In genomic region chr11:35045219-35045819, GRCh38 we compare ENCODE assay signal across 1 cellular context.
TF ChIP-seq lines count a peak whose summit lies in the region.

No MANE protein-coding gene starts in this region.

TF ChIP-seq in HepG2, 621 proteins besides CTCF, POLR2A, EP300 and RAD21 (continued from another document):
- TF ChIP-seq, protein P1, sequence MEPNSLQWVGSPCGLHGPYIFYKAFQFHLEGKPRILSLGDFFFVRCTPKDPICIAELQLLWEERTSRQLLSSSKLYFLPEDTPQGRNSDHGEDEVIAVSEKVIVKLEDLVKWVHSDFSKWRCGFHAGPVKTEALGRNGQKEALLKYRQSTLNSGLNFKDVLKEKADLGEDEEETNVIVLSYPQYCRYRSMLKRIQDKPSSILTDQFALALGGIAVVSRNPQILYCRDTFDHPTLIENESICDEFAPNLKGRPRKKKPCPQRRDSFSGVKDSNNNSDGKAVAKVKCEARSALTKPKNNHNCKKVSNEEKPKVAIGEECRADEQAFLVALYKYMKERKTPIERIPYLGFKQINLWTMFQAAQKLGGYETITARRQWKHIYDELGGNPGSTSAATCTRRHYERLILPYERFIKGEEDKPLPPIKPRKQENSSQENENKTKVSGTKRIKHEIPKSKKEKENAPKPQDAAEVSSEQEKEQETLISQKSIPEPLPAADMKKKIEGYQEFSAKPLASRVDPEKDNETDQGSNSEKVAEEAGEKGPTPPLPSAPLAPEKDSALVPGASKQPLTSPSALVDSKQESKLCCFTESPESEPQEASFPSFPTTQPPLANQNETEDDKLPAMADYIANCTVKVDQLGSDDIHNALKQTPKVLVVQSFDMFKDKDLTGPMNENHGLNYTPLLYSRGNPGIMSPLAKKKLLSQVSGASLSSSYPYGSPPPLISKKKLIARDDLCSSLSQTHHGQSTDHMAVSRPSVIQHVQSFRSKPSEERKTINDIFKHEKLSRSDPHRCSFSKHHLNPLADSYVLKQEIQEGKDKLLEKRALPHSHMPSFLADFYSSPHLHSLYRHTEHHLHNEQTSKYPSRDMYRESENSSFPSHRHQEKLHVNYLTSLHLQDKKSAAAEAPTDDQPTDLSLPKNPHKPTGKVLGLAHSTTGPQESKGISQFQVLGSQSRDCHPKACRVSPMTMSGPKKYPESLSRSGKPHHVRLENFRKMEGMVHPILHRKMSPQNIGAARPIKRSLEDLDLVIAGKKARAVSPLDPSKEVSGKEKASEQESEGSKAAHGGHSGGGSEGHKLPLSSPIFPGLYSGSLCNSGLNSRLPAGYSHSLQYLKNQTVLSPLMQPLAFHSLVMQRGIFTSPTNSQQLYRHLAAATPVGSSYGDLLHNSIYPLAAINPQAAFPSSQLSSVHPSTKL (CRISPR knock-in tag; IDR thresholded peaks at IDR 0.05) = 0 out of 2 replicates have a peak, but pooled peaks have one; percentile 28
- TF ChIP-seq, protein P2, sequence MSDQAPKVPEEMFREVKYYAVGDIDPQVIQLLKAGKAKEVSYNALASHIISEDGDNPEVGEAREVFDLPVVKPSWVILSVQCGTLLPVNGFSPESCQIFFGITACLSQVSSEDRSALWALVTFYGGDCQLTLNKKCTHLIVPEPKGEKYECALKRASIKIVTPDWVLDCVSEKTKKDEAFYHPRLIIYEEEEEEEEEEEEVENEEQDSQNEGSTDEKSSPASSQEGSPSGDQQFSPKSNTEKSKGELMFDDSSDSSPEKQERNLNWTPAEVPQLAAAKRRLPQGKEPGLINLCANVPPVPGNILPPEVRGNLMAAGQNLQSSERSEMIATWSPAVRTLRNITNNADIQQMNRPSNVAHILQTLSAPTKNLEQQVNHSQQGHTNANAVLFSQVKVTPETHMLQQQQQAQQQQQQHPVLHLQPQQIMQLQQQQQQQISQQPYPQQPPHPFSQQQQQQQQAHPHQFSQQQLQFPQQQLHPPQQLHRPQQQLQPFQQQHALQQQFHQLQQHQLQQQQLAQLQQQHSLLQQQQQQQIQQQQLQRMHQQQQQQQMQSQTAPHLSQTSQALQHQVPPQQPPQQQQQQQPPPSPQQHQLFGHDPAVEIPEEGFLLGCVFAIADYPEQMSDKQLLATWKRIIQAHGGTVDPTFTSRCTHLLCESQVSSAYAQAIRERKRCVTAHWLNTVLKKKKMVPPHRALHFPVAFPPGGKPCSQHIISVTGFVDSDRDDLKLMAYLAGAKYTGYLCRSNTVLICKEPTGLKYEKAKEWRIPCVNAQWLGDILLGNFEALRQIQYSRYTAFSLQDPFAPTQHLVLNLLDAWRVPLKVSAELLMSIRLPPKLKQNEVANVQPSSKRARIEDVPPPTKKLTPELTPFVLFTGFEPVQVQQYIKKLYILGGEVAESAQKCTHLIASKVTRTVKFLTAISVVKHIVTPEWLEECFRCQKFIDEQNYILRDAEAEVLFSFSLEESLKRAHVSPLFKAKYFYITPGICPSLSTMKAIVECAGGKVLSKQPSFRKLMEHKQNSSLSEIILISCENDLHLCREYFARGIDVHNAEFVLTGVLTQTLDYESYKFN (CRISPR knock-in tag; conservative IDR thresholded peaks at IDR 0.05) = peak; percentile 35; the same call in 1 of the 2 replicates
- no peak for TF ChIP-seq ZHX2 (IDR thresholded peaks at IDR 0.05; ENCODE audit: low read depth)
- TF ChIP-seq ZHX2 (CRISPR knock-in tag; IDR thresholded peaks at IDR 0.05; ENCODE audit: borderline replicate concordance) = no peak
- TF ChIP-seq ZNF614 (CRISPR knock-in tag; IDR thresholded peaks at IDR 0.05; ENCODE audit: borderline replicate concordance) = peak; percentile 75; the same call in 1 of the 2 replicates
- TF ChIP-seq, protein P3, sequence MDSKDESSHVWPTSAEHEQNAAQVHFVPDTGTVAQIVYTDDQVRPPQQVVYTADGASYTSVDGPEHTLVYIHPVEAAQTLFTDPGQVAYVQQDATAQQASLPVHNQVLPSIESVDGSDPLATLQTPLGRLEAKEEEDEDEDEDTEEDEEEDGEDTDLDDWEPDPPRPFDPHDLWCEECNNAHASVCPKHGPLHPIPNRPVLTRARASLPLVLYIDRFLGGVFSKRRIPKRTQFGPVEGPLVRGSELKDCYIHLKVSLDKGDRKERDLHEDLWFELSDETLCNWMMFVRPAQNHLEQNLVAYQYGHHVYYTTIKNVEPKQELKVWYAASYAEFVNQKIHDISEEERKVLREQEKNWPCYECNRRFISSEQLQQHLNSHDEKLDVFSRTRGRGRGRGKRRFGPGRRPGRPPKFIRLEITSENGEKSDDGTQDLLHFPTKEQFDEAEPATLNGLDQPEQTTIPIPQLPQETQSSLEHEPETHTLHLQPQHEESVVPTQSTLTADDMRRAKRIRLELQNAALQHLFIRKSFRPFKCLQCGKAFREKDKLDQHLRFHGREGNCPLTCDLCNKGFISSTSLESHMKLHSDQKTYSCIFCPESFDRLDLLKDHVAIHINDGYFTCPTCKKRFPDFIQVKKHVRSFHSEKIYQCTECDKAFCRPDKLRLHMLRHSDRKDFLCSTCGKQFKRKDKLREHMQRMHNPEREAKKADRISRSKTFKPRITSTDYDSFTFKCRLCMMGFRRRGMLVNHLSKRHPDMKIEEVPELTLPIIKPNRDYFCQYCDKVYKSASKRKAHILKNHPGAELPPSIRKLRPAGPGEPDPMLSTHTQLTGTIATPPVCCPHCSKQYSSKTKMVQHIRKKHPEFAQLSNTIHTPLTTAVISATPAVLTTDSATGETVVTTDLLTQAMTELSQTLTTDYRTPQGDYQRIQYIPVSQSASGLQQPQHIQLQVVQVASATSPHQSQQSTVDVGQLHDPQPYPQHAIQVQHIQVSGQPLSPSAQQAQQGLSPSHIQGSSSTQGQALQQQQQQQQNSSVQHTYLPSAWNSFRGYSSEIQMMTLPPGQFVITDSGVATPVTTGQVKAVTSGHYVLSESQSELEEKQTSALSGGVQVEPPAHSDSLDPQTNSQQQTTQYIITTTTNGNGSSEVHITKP (CRISPR knock-in tag; IDR thresholded peaks at IDR 0.05; ENCODE audit: low read depth) = no peak
- TF ChIP-seq CEBPB (IDR thresholded peaks at IDR 0.05; ENCODE audit: borderline replicate concordance, low read depth, low read length) = peak; percentile 79
- TF ChIP-seq PPARG (CRISPR knock-in tag; conservative IDR thresholded peaks at IDR 0.05) = 0 out of 2 replicates have a peak, but pooled peaks have one; percentile 11
- TF ChIP-seq, protein P4, sequence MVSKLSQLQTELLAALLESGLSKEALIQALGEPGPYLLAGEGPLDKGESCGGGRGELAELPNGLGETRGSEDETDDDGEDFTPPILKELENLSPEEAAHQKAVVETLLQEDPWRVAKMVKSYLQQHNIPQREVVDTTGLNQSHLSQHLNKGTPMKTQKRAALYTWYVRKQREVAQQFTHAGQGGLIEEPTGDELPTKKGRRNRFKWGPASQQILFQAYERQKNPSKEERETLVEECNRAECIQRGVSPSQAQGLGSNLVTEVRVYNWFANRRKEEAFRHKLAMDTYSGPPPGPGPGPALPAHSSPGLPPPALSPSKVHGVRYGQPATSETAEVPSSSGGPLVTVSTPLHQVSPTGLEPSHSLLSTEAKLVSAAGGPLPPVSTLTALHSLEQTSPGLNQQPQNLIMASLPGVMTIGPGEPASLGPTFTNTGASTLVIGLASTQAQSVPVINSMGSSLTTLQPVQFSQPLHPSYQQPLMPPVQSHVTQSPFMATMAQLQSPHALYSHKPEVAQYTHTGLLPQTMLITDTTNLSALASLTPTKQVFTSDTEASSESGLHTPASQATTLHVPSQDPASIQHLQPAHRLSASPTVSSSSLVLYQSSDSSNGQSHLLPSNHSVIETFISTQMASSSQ (IDR thresholded peaks at IDR 0.05; ENCODE audit: low read depth) = peak; percentile 76
- TF ChIP-seq, protein P4 (CRISPR knock-in tag; IDR thresholded peaks at IDR 0.05; ENCODE audit: borderline replicate concordance) = peak; percentile 75
- TF ChIP-seq FOXA3 (CRISPR knock-in tag; IDR thresholded peaks at IDR 0.05) = peak; percentile 65
